Comparison of ENCODE assay signal across 24 cellular contexts in genomic region chr11:19822531-19822930, GRCh38.
"Had no signal": no experiment of that assay in that cellular context is flagged by ENCODE, and none has a peak within 500 bp of the region (broad histone marks: within the 10 kb centered on the region; RNA-seq: fewer than 3 reads in every experiment).

No MANE protein-coding gene starts in this region.

- H3K36me3 Mint-ChIP-seq: activated naive CD4-positive, alpha-beta T cell treated with anti-CD3 and anti-CD28 coated beads, Interleukin-2, amount 10 ng/mL, durations not matched to agents 7 days and 5 days; activated naive CD8-positive, alpha-beta T cell treated with anti-CD3 and anti-CD28 coated beads for 36 hours; T-cell had no signal

- H3K4me3 Mint-ChIP-seq: activated CD8-positive, alpha-beta T cell treated with anti-CD3 and anti-CD28 coated beads for 36 hours; activated naive CD4-positive, alpha-beta T cell treated with anti-CD3 and anti-CD28 coated beads, Interleukin-2, amount 10 ng/mL, durations not matched to agents 7 days and 5 days; activated naive CD8-positive, alpha-beta T cell treated with anti-CD3 and anti-CD28 coated beads for 36 hours; activated T-cell treated with anti-CD3 and anti-CD28 coated beads, Interleukin-2, amount 50 U/mL, for 72 hours; T-cell had no signal

- DNase-seq: activated CD4-positive, alpha-beta T cell treated with anti-CD3 and anti-CD28 coated beads for 4 hours; activated CD8-positive, alpha-beta memory T cell treated with anti-CD3 and anti-CD28 coated beads, Interleukin-2, amount 50 U/mL, for 4 hours; activated CD8-positive, alpha-beta T cell treated with anti-CD3 and anti-CD28 coated beads for 36 hours; activated gamma-delta T cell treated with Interleukin-2 at 50 U/mL for 16 hours; activated naive CD4-positive, alpha-beta T cell treated with anti-CD3 and anti-CD28 coated beads, Interleukin-2, amount 10 ng/mL, durations not matched to agents 7 days and 5 days; activated naive CD8-positive, alpha-beta T cell treated with anti-CD3 and anti-CD28 coated beads for 36 hours; activated T-cell treated with anti-CD3 and anti-CD28 coated beads, Interleukin-2, amount 50 U/mL, for 72 hours; adrenal gland; Karpas-422; MM.1S; NCI-H1105; NCI-H1436 treated with DMSO at 0.1 percent for 48 hours; NCI-H1930; NCI-H345; NCI-H510A treated with DMSO at 0.1 percent for 48 hours; NCI-H774; NK-92 treated with Interleukin-12 subunit alpha and Interleukin-12 subunit beta, amount 100 ng/mL, for 24 hours; OCI-M1; RPMI8226; T-cell had no signal

- ATAC-seq: activated CD4-positive, CD25-positive, alpha-beta regulatory T cell treated with anti-CD3 and anti-CD28 coated beads, Interleukin-2, amount 50 U/mL, for 24 hours; activated CD8-positive, alpha-beta T cell treated with anti-CD3 and anti-CD28 coated beads for 36 hours; activated T-cell treated with anti-CD3 and anti-CD28 coated beads, Interleukin-2, amount 50 U/mL, for 72 hours; Panc1; Right ventricle myocardium inferior; T-cell had no signal

- H3K4me1 Mint-ChIP-seq: activated naive CD4-positive, alpha-beta T cell treated with anti-CD3 and anti-CD28 coated beads, Interleukin-2, amount 10 ng/mL, durations not matched to agents 7 days and 5 days; activated naive CD8-positive, alpha-beta T cell treated with anti-CD3 and anti-CD28 coated beads for 36 hours; T-cell had no signal

- H3K27ac Mint-ChIP-seq: activated CD8-positive, alpha-beta T cell treated with anti-CD3 and anti-CD28 coated beads for 36 hours; activated naive CD4-positive, alpha-beta T cell treated with anti-CD3 and anti-CD28 coated beads, Interleukin-2, amount 10 ng/mL, durations not matched to agents 7 days and 5 days; activated naive CD8-positive, alpha-beta T cell treated with anti-CD3 and anti-CD28 coated beads for 36 hours; activated T-cell treated with anti-CD3 and anti-CD28 coated beads, Interleukin-2, amount 50 U/mL, for 72 hours; activated T-helper 2 cell treated with anti-CD3 and anti-CD28 coated beads, Interferon-gamma antibody, Interleukin-2, Interleukin-4, amounts not matched to agents 10 μg/mL and 5 μg/mL and 100 μg/mL, durations not matched to agents 14 hours and 24 hours and 36 hours; T-cell had no signal

- H3K9me3 Mint-ChIP-seq: activated CD8-positive, alpha-beta T cell treated with anti-CD3 and anti-CD28 coated beads for 36 hours; activated naive CD4-positive, alpha-beta T cell treated with anti-CD3 and anti-CD28 coated beads, Interleukin-2, amount 10 ng/mL, durations not matched to agents 7 days and 5 days; activated naive CD8-positive, alpha-beta T cell treated with anti-CD3 and anti-CD28 coated beads for 36 hours; activated T-cell treated with anti-CD3 and anti-CD28 coated beads, Interleukin-2, amount 50 U/mL, for 72 hours; activated T-helper 2 cell treated with anti-CD3 and anti-CD28 coated beads, Interferon-gamma antibody, Interleukin-2, Interleukin-4, amounts not matched to agents 10 μg/mL and 5 μg/mL and 100 μg/mL, durations not matched to agents 14 hours and 24 hours and 36 hours; T-cell had no signal
